ENCODE assay signal across 10 cellular contexts in the genomic region with DNA sequence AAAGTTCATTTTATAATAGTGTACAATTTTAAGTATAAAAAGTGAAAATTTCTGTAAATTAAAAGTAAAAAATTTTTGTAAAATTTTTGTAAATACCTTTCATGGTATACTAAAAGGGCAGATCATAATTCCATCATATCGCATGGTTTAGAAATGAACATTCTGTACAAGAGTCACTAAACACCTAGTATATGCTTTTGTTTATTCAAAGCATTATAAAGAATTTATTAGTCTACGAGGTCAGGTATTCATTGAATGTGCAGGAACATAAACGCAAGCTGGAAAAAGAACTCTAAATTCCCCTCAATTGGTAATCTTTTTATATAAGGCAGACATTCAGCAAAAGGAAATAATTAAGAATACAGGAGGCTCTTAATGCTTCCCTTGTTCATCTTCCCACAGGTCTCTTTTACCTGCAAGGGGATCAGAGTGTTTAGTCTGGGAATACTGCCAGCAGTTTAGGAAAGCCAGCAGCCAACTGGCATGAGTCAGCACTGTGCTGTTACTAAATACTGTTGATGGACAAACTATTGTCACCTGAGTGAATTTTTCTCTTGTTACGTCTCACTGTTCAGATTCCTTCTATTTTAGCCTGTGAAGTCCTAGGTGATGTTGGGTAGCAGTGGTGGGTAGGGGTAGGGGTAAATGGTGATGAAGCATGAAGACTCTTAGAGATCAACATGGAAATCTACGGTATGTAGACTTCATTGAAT.
DNase-seq lines count a peak whose midpoint lies in the region; ATAC-seq and TF ChIP-seq lines count a peak whose summit lies in the region.
"Had no signal": no experiment of that assay in that cellular context is flagged by ENCODE, and none has a peak within 500 bp of the region (broad histone marks: within the 10 kb centered on the region; RNA-seq: fewer than 3 reads in every experiment).

No MANE protein-coding gene starts in this region.

- H3K9me3 ChIP-seq in right cardiac atrium (ENCODE audit: control insufficient read depth, low read length): no peaks in the 10 kb centered on the region
- H3K9me3 ChIP-seq in upper lobe of right lung: no peaks in the 10 kb centered on the region

- no peak overlapping the region for H3K4me3 ChIP-seq in right cardiac atrium (ENCODE audit: low read length)
- no peak overlapping the region for H3K4me3 ChIP-seq in upper lobe of right lung
- H3K4me3 ChIP-seq: dorsolateral prefrontal cortex had no signal

- peaks cover 95% of the 10 kb centered on the region for H3K36me3 ChIP-seq in upper lobe of right lung

- TF ChIP-seq CTCF in upper lobe of right lung (IDR thresholded peaks at IDR 0.05): no peak

- intact Hi-C loops in right cardiac atrium (cut with DNase I) (loop anchor here in 1 of 4 donors (10.0 kb wide), 1 partner anchor 132 kb away; no protein-coding TSS in a partner anchor), upper lobe of right lung (cut with DNase I) (no loop called here)

- H3K4me1 ChIP-seq in right cardiac atrium (ENCODE audit: control insufficient read depth, insufficient read depth, low read length) (no peaks in the 10 kb centered on the region), upper lobe of right lung (peaks cover 5% of the 10 kb centered on the region)

- ATAC-seq in activated CD8-positive, alpha-beta memory T cell treated with anti-CD3 and anti-CD28 coated beads, Interleukin-2, amount 10 ng/mL, durations not matched to agents 7 days and 5 days: no peak
- ATAC-seq in right cardiac atrium (peak; percentile 51 to 67), upper lobe of right lung (peak; percentile 91)

- H3K27ac Mint-ChIP-seq in activated CD8-positive, alpha-beta memory T cell treated with anti-CD3 and anti-CD28 coated beads, Interleukin-2, amount 10 ng/mL, durations not matched to agents 7 days and 5 days: peak overlapping the region; percentile 10
- H3K27ac Mint-ChIP-seq in immature natural killer cell: no peak overlapping the region

- WGBS in right cardiac atrium: 81% methylated on average over 5 of the region's 5 CpGs

- CTCF ChIA-PET in activated CD8-positive, alpha-beta memory T cell treated with anti-CD3 and anti-CD28 coated beads, Interleukin-2, amount 10 ng/mL, durations not matched to agents 7 days and 5 days (lab: Charles Lee): no interaction called here

- no peak for DNase-seq in activated CD8-positive, alpha-beta memory T cell treated with anti-CD3 and anti-CD28 coated beads, Interleukin-2, amount 10 ng/mL, durations not matched to agents 7 days and 5 days
- no peak for DNase-seq in activated CD8-positive, alpha-beta memory T cell treated with anti-CD3 and anti-CD28 coated beads for 24 hours
- DNase-seq in SW480 (ENCODE audit: low spot score) (peak; percentile 72), right cardiac atrium (no peak), upper lobe of right lung (no peak), CD1c-positive myeloid dendritic cell (ENCODE audit: extremely low spot score) (no peak), immature natural killer cell (no peak)
- no peak for DNase-seq in stimulated activated CD4-positive, alpha-beta T cell treated with anti-CD3 and anti-CD28 coated beads, Interleukin-12 subunit alpha, Interleukin-12 subunit beta, amount 100 ng/mL, for 4 hours
- DNase-seq: H7 had no signal

- H3K27me3 ChIP-seq in right cardiac atrium (ENCODE audit: control insufficient read depth, insufficient read depth): no peaks in the 10 kb centered on the region
- no peaks in the 10 kb centered on the region for H3K27me3 ChIP-seq in upper lobe of right lung
- H3K27me3 ChIP-seq: dorsolateral prefrontal cortex had no signal

- H3K27ac ChIP-seq in right cardiac atrium (ENCODE audit: low read length) (no peak overlapping the region), upper lobe of right lung (no peak overlapping the region)

- no peaks in the 10 kb centered on the region for H3K4me1 Mint-ChIP-seq in activated CD8-positive, alpha-beta memory T cell treated with anti-CD3 and anti-CD28 coated beads, Interleukin-2, amount 10 ng/mL, durations not matched to agents 7 days and 5 days
- H3K4me1 Mint-ChIP-seq in immature natural killer cell: peaks cover 4 to 23% of the 10 kb centered on the region in 2 donors

- peaks cover 71% of the 10 kb centered on the region for H3K36me3 Mint-ChIP-seq in activated CD8-positive, alpha-beta memory T cell treated with anti-CD3 and anti-CD28 coated beads, Interleukin-2, amount 10 ng/mL, durations not matched to agents 7 days and 5 days
- H3K36me3 Mint-ChIP-seq in immature natural killer cell: peaks cover 23 to 42% (median 36%) of the 10 kb centered on the region in 3 donors

- H3K27me3 Mint-ChIP-seq in activated CD8-positive, alpha-beta memory T cell treated with anti-CD3 and anti-CD28 coated beads, Interleukin-2, amount 10 ng/mL, durations not matched to agents 7 days and 5 days: no peaks in the 10 kb centered on the region
- H3K27me3 Mint-ChIP-seq in immature natural killer cell (ENCODE audit: low read depth in 3 of 3): no peaks in the 10 kb centered on the region

- peaks cover 5% of the 10 kb centered on the region for H3K9me3 Mint-ChIP-seq in activated CD8-positive, alpha-beta memory T cell treated with anti-CD3 and anti-CD28 coated beads, Interleukin-2, amount 10 ng/mL, durations not matched to agents 7 days and 5 days (ENCODE audit: low read depth)
- peaks cover 0 to 4% (median 2%) of the 10 kb centered on the region in 6 donors for H3K9me3 Mint-ChIP-seq in immature natural killer cell

- H3K4me3 Mint-ChIP-seq in activated CD8-positive, alpha-beta memory T cell treated with anti-CD3 and anti-CD28 coated beads, Interleukin-2, amount 10 ng/mL, durations not matched to agents 7 days and 5 days: no peak overlapping the region
- no peak overlapping the region for H3K4me3 Mint-ChIP-seq in immature natural killer cell
